ENCODE assay signal across 8 cellular contexts in the genomic region with DNA sequence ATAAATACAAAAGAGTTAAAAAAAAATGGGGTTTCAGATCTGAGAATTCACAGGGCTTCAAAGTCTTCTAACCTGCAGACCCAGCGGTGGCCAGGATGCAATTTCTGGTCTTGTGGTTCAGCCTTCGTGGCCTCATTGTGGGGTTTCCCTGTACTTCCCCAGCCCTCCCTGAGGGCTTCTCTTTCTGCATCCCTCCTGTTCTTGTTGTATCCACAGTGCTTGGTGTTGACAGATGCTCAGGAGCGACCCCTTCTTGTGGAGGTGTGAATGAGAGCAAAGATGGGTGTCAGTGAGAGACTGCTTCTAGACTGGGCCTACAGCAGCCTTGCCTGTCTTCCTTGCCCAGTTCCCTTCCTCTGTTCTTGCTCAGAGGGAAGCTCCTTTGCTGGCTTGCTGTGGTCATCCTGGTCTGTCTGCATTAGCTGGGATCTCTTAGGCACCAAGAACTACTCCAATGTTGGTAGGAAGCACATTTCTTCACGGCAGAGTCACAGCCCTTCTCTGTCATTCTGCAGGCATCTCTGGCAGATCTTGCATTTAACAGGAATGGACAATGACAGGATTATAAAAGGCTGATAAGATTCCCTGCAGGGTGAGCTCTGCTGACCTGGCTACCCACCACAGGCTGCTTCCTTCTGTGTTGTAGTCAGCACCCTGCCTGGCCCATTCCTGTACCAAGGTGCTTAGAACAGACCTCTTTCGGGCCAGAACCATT.
DNase-seq lines count a peak whose midpoint lies in the region; ATAC-seq and TF ChIP-seq lines count a peak whose summit lies in the region.

No MANE protein-coding gene starts in this region.

- no peaks in the 10 kb centered on the region for H3K9me3 ChIP-seq in AG04450 (ENCODE audit: control insufficient read depth, insufficient read depth, low read length)
- no peaks in the 10 kb centered on the region for H3K9me3 ChIP-seq in mesodermal cell (ENCODE audit: control insufficient read depth, low read length)
- H3K9me3 ChIP-seq in thyroid gland: no peaks in the 10 kb centered on the region

- peak; percentile 37 for TF ChIP-seq CTCF in AG04450 (IDR thresholded peaks at IDR 0.05; ENCODE audit: low read depth, low read length)
- TF ChIP-seq CTCF in thyroid gland (IDR thresholded peaks at IDR 0.05): no peak

- POLR2A ChIA-PET in AG04450 (lab: Yijun Ruan, JAX): interaction anchor here (0.5 to 0.9 kb wide), 2 partner anchors 13 to 18 kb away, joined by 3 read pairs; no protein-coding TSS in a partner anchor
- POLR2A ChIA-PET in activated CD8-positive, alpha-beta T cell treated with anti-CD3 and anti-CD28 coated beads, Interleukin-2, amount 10 ng/mL, durations not matched to agents 7 days and 5 days (lab: Charles Lee): no interaction called here

- no peak overlapping the region for H3K27ac Mint-ChIP-seq in activated CD8-positive, alpha-beta T cell treated with anti-CD3 and anti-CD28 coated beads, Interleukin-2, amount 10 ng/mL, durations not matched to agents 7 days and 5 days

- H3K4me3 ChIP-seq in AG04450 (ENCODE audit: low read depth, low read length) (no peak overlapping the region), mesodermal cell (ENCODE audit: extremely low read depth, insufficient read depth, low read length, poor library complexity, severe bottlenecking) (no peak overlapping the region), thyroid gland (replicated peaks in 1 of 3) (no peak overlapping the region)

- DNase-seq in AG04450 (ENCODE audit: low read depth, low spot score): no peak
- DNase-seq in HT1080 (ENCODE audit: low read depth): peak; percentile 43
- peak; percentile 37 for DNase-seq in activated CD8-positive, alpha-beta T cell treated with anti-CD3 and anti-CD28 coated beads, Interleukin-2, amount 10 ng/mL, durations not matched to agents 7 days and 5 days
- DNase-seq in DMS114 treated with DMSO at 0.1 percent for 48 hours (lab: John Stamatoyannopoulos, UW; ENCODE audit: unreplicated experiment): no peak
- no peak for DNase-seq in thyroid gland

- no peak for TF ChIP-seq POLR2A in thyroid gland (IDR thresholded peaks at IDR 0.05)

- no peaks in the 10 kb centered on the region for H3K36me3 Mint-ChIP-seq in activated CD8-positive, alpha-beta T cell treated with anti-CD3 and anti-CD28 coated beads, Interleukin-2, amount 10 ng/mL, durations not matched to agents 7 days and 5 days (ENCODE audit: low read depth)

- no peaks in the 10 kb centered on the region for H3K36me3 ChIP-seq in mesodermal cell (ENCODE audit: control insufficient read depth, insufficient read depth, low read length)
- no peaks in the 10 kb centered on the region for H3K36me3 ChIP-seq in thyroid gland

- H3K4me1 Mint-ChIP-seq in activated CD8-positive, alpha-beta T cell treated with anti-CD3 and anti-CD28 coated beads, Interleukin-2, amount 10 ng/mL, durations not matched to agents 7 days and 5 days (ENCODE audit: low read depth): peaks cover 4% of the 10 kb centered on the region

- no peak overlapping the region for H3K4me3 Mint-ChIP-seq in activated CD8-positive, alpha-beta T cell treated with anti-CD3 and anti-CD28 coated beads, Interleukin-2, amount 10 ng/mL, durations not matched to agents 7 days and 5 days

- WGBS in mesodermal cell (ENCODE audit: insufficient coverage in 2 of 2), 2 experiments: 43 to 61% methylated on average over 4 to 5 of the region's 5 CpGs
- 77 to 83% methylated on average over 5 of the region's 5 CpGs for whole genome bisulfite sequencing in thyroid gland, 2 donors

- ATAC-seq in GM18870 (IDR thresholded peaks at IDR 0.05; ENCODE audit: unreplicated experiment) (peak; percentile 74), GM21381 (IDR thresholded peaks at IDR 0.05; ENCODE audit: unreplicated experiment) (no peak)
- ATAC-seq in activated CD8-positive, alpha-beta T cell treated with anti-CD3 and anti-CD28 coated beads, Interleukin-2, amount 10 ng/mL, durations not matched to agents 7 days and 5 days: peak; percentile 53

- H3K4me1 ChIP-seq in mesodermal cell (ENCODE audit: control insufficient read depth, insufficient read depth, low read length, poor library complexity, severe bottlenecking) (peaks cover 20% of the 10 kb centered on the region), thyroid gland (peaks cover 0 to 6% of the 10 kb centered on the region in 2 donors)

- CTCF ChIA-PET in AG04450 (lab: Charles Lee): interaction anchor here (0.8 kb wide), 1 partner anchor 259 kb away, joined by 4 read pairs; no protein-coding TSS in a partner anchor
- CTCF ChIA-PET in activated CD8-positive, alpha-beta T cell treated with anti-CD3 and anti-CD28 coated beads, Interleukin-2, amount 10 ng/mL, durations not matched to agents 7 days and 5 days (lab: Charles Lee): no interaction called here

- peaks cover 4% of the 10 kb centered on the region for H3K27me3 Mint-ChIP-seq in activated CD8-positive, alpha-beta T cell treated with anti-CD3 and anti-CD28 coated beads, Interleukin-2, amount 10 ng/mL, durations not matched to agents 7 days and 5 days (ENCODE audit: low read depth)

- no peak overlapping the region for H3K27ac ChIP-seq in AG04450 (ENCODE audit: low read depth, low read length)
- peak overlapping the region; percentile 16 for H3K27ac ChIP-seq in mesodermal cell (ENCODE audit: low read depth, low read length, severe bottlenecking)
- H3K27ac ChIP-seq in thyroid gland: no peak overlapping the region

- H3K9me3 Mint-ChIP-seq in activated CD8-positive, alpha-beta T cell treated with anti-CD3 and anti-CD28 coated beads, Interleukin-2, amount 10 ng/mL, durations not matched to agents 7 days and 5 days (ENCODE audit: insufficient read depth): no peaks in the 10 kb centered on the region

- intact Hi-C loops in thyroid gland (cut with DNase I): no loop called here

- no peaks in the 10 kb centered on the region for H3K27me3 ChIP-seq in AG04450 (ENCODE audit: control insufficient read depth, insufficient read depth, low read length)
- H3K27me3 ChIP-seq in thyroid gland: no peaks in the 10 kb centered on the region

Comparison
In these comparisons a context has a peak if more than half of its experiments do, and no peak if none do; other contexts are left out.
1. DNase-seq: peak in HT1080 (single experiment) and activated CD8-positive, alpha-beta T cell treated with anti-CD3 and anti-CD28 coated beads, Interleukin-2, amount 10 ng/mL, durations not matched to agents 7 days and 5 days (single experiment); none in AG04450 (single experiment), DMS114 treated with DMSO at 0.1 percent for 48 hours (single experiment) and thyroid gland (0 of 2).